ENCODE assay signal across 8 cellular contexts in genomic region chr16:82603784-82604411, GRCh38. TPM values are rescaled to one million over a fixed set of nuclear protein-coding genes. Genes with fewer than 3 reads are reported as not detected.
A peak's percentile ranks its signal among the peaks of the same experiment; 100 is the strongest.
DNase-seq lines count a peak whose midpoint lies in the region; TF ChIP-seq lines count a peak whose summit lies in the region.

No MANE protein-coding gene starts in this region.

- peak; percentile 78 for DNase-seq in EH (ENCODE audit: low read depth)
- peak; percentile 43 for DNase-seq in NCI-H2171 treated with DMSO at 0.1 percent for 48 hours (lab: John Stamatoyannopoulos, UW)
- DNase-seq in epithelial cell of proximal tubule (ENCODE audit: low read depth): peak; percentile 6
- peak; percentile 48 for DNase-seq in nephron progenitor cell
- no peak for DNase-seq in NCI-H2029 (lab: John Stamatoyannopoulos, UW)
- DNase-seq in stimulated activated CD4-positive, alpha-beta T cell treated with anti-CD3 and anti-CD28 coated beads, Interleukin-2, amount 100 ng/mL, for 48 hours: no peak
- DNase-seq in 8988T: no peak
- no peak for DNase-seq in GF-D8 (lab: John Stamatoyannopoulos, UW)

- H3K36me3 Mint-ChIP-seq in nephron progenitor cell (ENCODE audit: low read depth): no peaks in the 10 kb centered on the region

- no peak overlapping the region for H3K4me3 ChIP-seq in epithelial cell of proximal tubule (ENCODE audit: low read depth, low read length)

- TF ChIP-seq CTCF in epithelial cell of proximal tubule (conservative IDR thresholded peaks at IDR 0.05; ENCODE audit: low read depth, low read length): peak; percentile 78
- peak; percentile 53 for TF ChIP-seq CTCF in nephron progenitor cell (IDR thresholded peaks at IDR 0.05)

- peaks cover 15% of the 10 kb centered on the region for H3K9me3 Mint-ChIP-seq in nephron progenitor cell

- no peak overlapping the region for H3K27ac Mint-ChIP-seq in nephron progenitor cell

- no peak overlapping the region for H3K4me3 Mint-ChIP-seq in nephron progenitor cell

- peaks cover 16% of the 10 kb centered on the region for H3K4me1 Mint-ChIP-seq in nephron progenitor cell

- peaks cover 4% of the 10 kb centered on the region for H3K27me3 Mint-ChIP-seq in nephron progenitor cell (ENCODE audit: low read depth, poor library complexity)

RNA-seq across cellular contexts. Expression of gene CDH13, which starts 22.9 kb away (rescaled TPM):
- total RNA-seq in epithelial cell of proximal tubule: 38.6 and 85.4 TPM in 2 replicates

Comparison
In these comparisons a context has a peak if more than half of its experiments do, and no peak if none do; other contexts are left out.
1. DNase-seq: peak in EH (single experiment), NCI-H2171 treated with DMSO at 0.1 percent for 48 hours (single experiment), epithelial cell of proximal tubule (single experiment) and nephron progenitor cell (single experiment); none in NCI-H2029 (single experiment), stimulated activated CD4-positive, alpha-beta T cell treated with anti-CD3 and anti-CD28 coated beads, Interleukin-2, amount 100 ng/mL, for 48 hours (0 of 2), 8988T (single experiment) and GF-D8 (single experiment).